27 cellular contexts compared by ENCODE assay signal in the genomic region with DNA sequence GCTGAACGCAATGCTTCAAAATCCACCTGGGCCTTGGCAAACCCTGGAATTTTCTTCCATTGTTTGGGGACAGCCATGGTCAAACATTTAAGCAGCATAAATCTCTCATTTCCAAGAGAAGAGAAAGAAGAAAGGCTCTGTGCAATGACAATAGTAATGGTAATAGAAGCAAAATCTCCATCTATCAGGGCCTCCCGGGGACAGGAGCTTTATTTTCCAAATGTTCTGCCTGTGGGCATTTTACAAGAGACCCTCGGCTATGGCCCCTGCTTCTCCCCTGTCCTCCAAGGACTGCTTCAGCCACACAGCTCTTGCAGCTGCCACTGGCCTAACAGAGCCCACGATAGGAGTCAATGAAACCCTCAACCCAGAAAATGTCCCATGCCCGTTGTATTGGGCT. TPM values are rescaled to one million over a fixed set of nuclear protein-coding genes. Genes with fewer than 3 reads are reported as not detected.
"Had no signal": no experiment of that assay in that cellular context is flagged by ENCODE, and none has a peak within 500 bp of the region (broad histone marks: within the 10 kb centered on the region; RNA-seq: fewer than 3 reads in every experiment).

No MANE protein-coding gene starts in this region.

- H3K4me3 ChIP-seq: dorsolateral prefrontal cortex, heart left ventricle, lung, psoas muscle, right lobe of liver, suprapubic skin, thyroid gland had no signal

- ATAC-seq: esophagus mucosa; heart left ventricle; left cardiac atrium; left ventricle myocardium superior; psoas muscle; right lobe of liver; stimulated activated effector memory CD8-positive, alpha-beta T cell treated with anti-CD3 and anti-CD28 coated beads, Interleukin-12 subunit alpha, Interleukin-12 subunit beta, amount 100 ng/mL, for 72 hours; stimulated activated naive CD8-positive, alpha-beta T cell treated with anti-CD3 and anti-CD28 coated beads, Interleukin-15, Interleukin-2, amounts not matched to agents 100 U/mL and 50 U/mL, for 24 hours had no signal

- H3K9me3 ChIP-seq: heart left ventricle, psoas muscle, right lobe of liver, suprapubic skin, thyroid gland had no signal

- H3K9me3 Mint-ChIP-seq: naive B cell; nephron; stimulated activated effector memory CD8-positive, alpha-beta T cell treated with anti-CD3 and anti-CD28 coated beads, Interleukin-12 subunit alpha, Interleukin-12 subunit beta, amount 100 ng/mL, for 72 hours; type B pancreatic cell had no signal

- H3K4me1 Mint-ChIP-seq: naive B cell; stimulated activated effector memory CD8-positive, alpha-beta T cell treated with anti-CD3 and anti-CD28 coated beads, Interleukin-12 subunit alpha, Interleukin-12 subunit beta, amount 100 ng/mL, for 72 hours had no signal

- H3K4me3 Mint-ChIP-seq: naive B cell; nephron; stimulated activated effector memory CD8-positive, alpha-beta T cell treated with anti-CD3 and anti-CD28 coated beads, Interleukin-12 subunit alpha, Interleukin-12 subunit beta, amount 100 ng/mL, for 72 hours; type B pancreatic cell had no signal

- H3K27ac Mint-ChIP-seq: nephron; stimulated activated effector memory CD8-positive, alpha-beta T cell treated with anti-CD3 and anti-CD28 coated beads, Interleukin-12 subunit alpha, Interleukin-12 subunit beta, amount 100 ng/mL, for 72 hours; type B pancreatic cell had no signal

- H3K27me3 Mint-ChIP-seq: type B pancreatic cell had no signal

- H3K4me1 ChIP-seq: psoas muscle, right lobe of liver, thyroid gland had no signal

- H3K27me3 ChIP-seq: dorsolateral prefrontal cortex, heart left ventricle, right lobe of liver, suprapubic skin, thyroid gland had no signal

- DNase-seq: cortex of kidney; dorsolateral prefrontal cortex; effector CD8-positive, alpha-beta T cell; heart left ventricle; hippocampal formation; kidney; left cardiac atrium; left ventricle myocardium superior; mesenchymal stem cell; naive B cell; psoas muscle; retina; right lobe of liver; stimulated activated CD4-positive, alpha-beta T cell treated with anti-CD3 and anti-CD28 coated beads, Interleukin-4, amount 100 ng/mL, for 1 hour; stimulated activated CD8-positive, alpha-beta memory T cell treated with anti-CD3 and anti-CD28 coated beads, Interleukin-4, amount 100 ng/mL, for 48 hours; stimulated activated naive CD8-positive, alpha-beta T cell treated with anti-CD3 and anti-CD28 coated beads, Interleukin-15, Interleukin-2, amounts not matched to agents 100 U/mL and 50 U/mL, for 24 hours; thyroid gland had no signal

- H3K27ac ChIP-seq: dorsolateral prefrontal cortex, heart left ventricle, psoas muscle, right lobe of liver, suprapubic skin, thyroid gland had no signal

- H3K36me3 ChIP-seq: heart left ventricle, right lobe of liver, suprapubic skin, thyroid gland had no signal

- H3K36me3 Mint-ChIP-seq: naive B cell; stimulated activated effector memory CD8-positive, alpha-beta T cell treated with anti-CD3 and anti-CD28 coated beads, Interleukin-12 subunit alpha, Interleukin-12 subunit beta, amount 100 ng/mL, for 72 hours; type B pancreatic cell had no signal

RNA-seq across cellular contexts. Expression of gene FAM240A, which starts 12.7 kb away (rescaled TPM):
- total RNA-seq: esophagus mucosa, fibroblast of lung, frontal cortex, glomerular endothelial cell, heart left ventricle, left cardiac atrium, left ventricle myocardium superior, lung, omental fat pad, right lobe of liver had no signal
- polyA plus RNA-seq: fibroblast of lung, heart left ventricle, lung had no signal
